Comparison of ENCODE assay signal across 22 cellular contexts in genomic region chr11:36216061-36216615, GRCh38.
"Had no signal": no experiment of that assay in that cellular context is flagged by ENCODE, and none has a peak within 500 bp of the region (broad histone marks: within the 10 kb centered on the region; RNA-seq: fewer than 3 reads in every experiment).

No MANE protein-coding gene starts in this region.

- H2AFZ ChIP-seq: hepatocyte, neural progenitor cell had no signal

- H3K36me3 ChIP-seq: left lung, lower lobe of right lung, neural progenitor cell, ovary, spleen, thoracic aorta, uterus had no signal

- H3K9me3 ChIP-seq: ovary had no signal

- H3K4me2 ChIP-seq: hepatocyte, neural progenitor cell had no signal

- H3K27me3 ChIP-seq: hepatocyte, left lung, neural progenitor cell, ovary, spleen, suprapubic skin, tibial artery, uterus had no signal

- DNase-seq: kidney; left colon; left lung; lower lobe of right lung; mammary epithelial cell; mesenchymal stem cell; naive thymus-derived CD8-positive, alpha-beta T cell; nephron progenitor cell; ovary; right cardiac atrium; small intestine; spleen; stimulated activated CD4-positive, alpha-beta T cell treated with anti-CD3 and anti-CD28 coated beads, Interleukin-4, amount 100 ng/mL, for 24 hours; stimulated activated naive CD4-positive, alpha-beta T cell; tibial artery; uterus had no signal

- H3K4me3 ChIP-seq: hepatocyte, left lung, lower lobe of right lung, neural progenitor cell, ovary, spleen, suprapubic skin, thoracic aorta, tibial artery, uterus had no signal

- FAIRE-seq: kidney, small intestine had no signal

- H3K4me1 ChIP-seq: left lung, lower lobe of right lung, spleen, tibial artery, uterus had no signal

- ATAC-seq: left colon; left lung; lower lobe of right lung; naive thymus-derived CD8-positive, alpha-beta T cell; right cardiac atrium; sciatic nerve; stimulated activated effector memory CD8-positive, alpha-beta T cell treated with anti-CD3 and anti-CD28 coated beads, Interleukin-12 subunit alpha, Interleukin-12 subunit beta, amount 100 ng/mL, for 72 hours had no signal

- H3K27ac ChIP-seq: hepatocyte, left lung, lower lobe of right lung, neural progenitor cell, ovary, spleen, suprapubic skin, thoracic aorta, tibial artery, uterus had no signal

- H3K9ac ChIP-seq: neural progenitor cell had no signal
